In the genomic region with DNA sequence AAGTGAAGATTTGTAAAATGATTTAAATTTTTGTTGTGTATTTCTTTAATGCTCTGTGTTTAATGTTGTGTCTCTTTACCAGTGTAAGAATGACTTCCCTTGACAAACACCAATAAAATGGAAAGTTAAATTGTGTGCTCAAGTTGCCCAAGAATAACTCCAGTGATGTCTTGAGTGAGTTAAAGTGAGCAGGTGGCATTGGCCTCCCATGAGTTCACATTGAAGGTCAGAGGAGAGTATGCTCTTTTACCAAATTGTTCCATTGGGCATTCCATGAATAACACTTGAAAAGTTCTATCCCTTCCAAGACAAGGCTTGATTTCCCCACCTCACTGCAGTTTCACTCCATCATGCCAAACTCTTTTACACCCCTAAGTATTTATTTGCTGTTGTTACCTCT, we compare ENCODE assay signal across 19 cellular contexts. TPM values are rescaled to one million over a fixed set of nuclear protein-coding genes. Genes with fewer than 3 reads are reported as not detected.
DNase-seq lines count a peak whose midpoint lies in the region; ATAC-seq and TF ChIP-seq lines count a peak whose summit lies in the region.
"Had no signal": no experiment of that assay in that cellular context is flagged by ENCODE, and none has a peak within 500 bp of the region (broad histone marks: within the 10 kb centered on the region; RNA-seq: fewer than 3 reads in every experiment).

No MANE protein-coding gene starts in this region.

- H3K9me3 ChIP-seq in left ventricle myocardium inferior (replicated peaks), result no peaks in the 10 kb centered on the region
- H3K9me3 ChIP-seq in heart right ventricle, result no peaks in the 10 kb centered on the region
- no peaks in the 10 kb centered on the region for H3K9me3 ChIP-seq in iPS-15b (ENCODE audit: control insufficient read depth, insufficient read depth, low read length)
- H3K9me3 ChIP-seq in subcutaneous abdominal adipose tissue (ENCODE audit: control insufficient read depth in 5 of 5, low read length in 5 of 5), result no peaks in the 10 kb centered on the region

- peaks cover 9% of the 10 kb centered on the region; the same call in 1 of the 2 replicates for H3K36me3 Mint-ChIP-seq in WTC11
- peaks cover 15% of the 10 kb centered on the region for H3K36me3 Mint-ChIP-seq in activated T-helper 2 cell treated with anti-CD3 and anti-CD28 coated beads, Interferon-gamma antibody, Interleukin-2, Interleukin-4, amounts not matched to agents 10 μg/mL and 5 μg/mL and 100 μg/mL, durations not matched to agents 14 hours and 24 hours and 36 hours (ENCODE audit: low read depth)
- H3K36me3 Mint-ChIP-seq: natural killer cell treated with Interleukin-12 subunit alpha and Interleukin-12 subunit beta and Interleukin-15 and Interleukin-18, amount 100 ng/mL, for 72 hours had no signal

- H3K36me3 ChIP-seq in left ventricle myocardium inferior (no peaks in the 10 kb centered on the region), heart right ventricle (peaks cover 0 to 47% (median 0%) of the 10 kb centered on the region in 9 donors), iPS-15b (ENCODE audit: control insufficient read depth, insufficient read depth, low read length) (no peaks in the 10 kb centered on the region), subcutaneous abdominal adipose tissue (ENCODE audit: control insufficient read depth in 5 of 5, insufficient read depth in 5 of 5, low read length in 5 of 5) (peaks cover 0 to 6% (median 4%) of the 10 kb centered on the region in 5 donors)

- H3K27ac ChIP-seq in left ventricle myocardium inferior (replicated peaks), result peak overlapping the region; percentile 53
- H3K27ac ChIP-seq in heart right ventricle, result peak overlapping the region in 2 of 10 donors; percentile 24 to 61
- peak overlapping the region; percentile 97 for H3K27ac ChIP-seq in subcutaneous abdominal adipose tissue (ENCODE audit: low read depth, low read length)
- H3K27ac ChIP-seq: HL-60 had no signal

- H3K4me3 ChIP-seq in left ventricle myocardium inferior, result no peak overlapping the region
- no peak overlapping the region for H3K4me3 ChIP-seq in heart right ventricle
- H3K4me3 ChIP-seq in iPS-15b (ENCODE audit: low read depth, low read length), result no peak overlapping the region
- peak overlapping the region in 4 of 5 donors; percentile 50 to 60 (median 56) for H3K4me3 ChIP-seq in subcutaneous abdominal adipose tissue (ENCODE audit: low read depth in 1 of 5, low read length in 5 of 5)

- H3K4me1 ChIP-seq in left ventricle myocardium inferior, result peaks cover 92% of the 10 kb centered on the region
- peaks cover 4 to 86% (median 76%) of the 10 kb centered on the region in 9 donors for H3K4me1 ChIP-seq in heart right ventricle
- H3K4me1 ChIP-seq in iPS-15b (ENCODE audit: control insufficient read depth, insufficient read depth, low read length), result no peaks in the 10 kb centered on the region
- peaks cover 4 to 78% (median 70%) of the 10 kb centered on the region in 5 donors for H3K4me1 ChIP-seq in subcutaneous abdominal adipose tissue (ENCODE audit: control insufficient read depth in 5 of 5, insufficient read depth in 5 of 5, low read length in 5 of 5)

- ATAC-seq in heart right ventricle (no peak), WTC11 (no peak)
- ATAC-seq: natural killer cell treated with Interleukin-12 subunit alpha and Interleukin-12 subunit beta and Interleukin-15 and Interleukin-18, amount 100 ng/mL, for 72 hours had no signal

- H3K9ac ChIP-seq in iPS-15b (ENCODE audit: low read depth, low read length) (peak overlapping the region; percentile 13), subcutaneous abdominal adipose tissue (ENCODE audit: low read length in 5 of 5) (peak overlapping the region in 3 of 5 donors; percentile 35 to 78 (median 48))

- intact Hi-C loops in left ventricle myocardium inferior (cut with micrococcal nuclease), result no loop called here
- intact Hi-C loops in heart right ventricle (cut with DNase I), result no loop called here
- intact Hi-C loops in activated T-helper 2 cell treated with anti-CD3 and anti-CD28 coated beads, Interferon-gamma antibody, Interleukin-2, Interleukin-4, amounts not matched to agents 10 μg/mL and 5 μg/mL and 100 μg/mL, durations not matched to agents 14 hours and 24 hours and 36 hours (cut with micrococcal nuclease), result no loop called here

- no peaks in the 10 kb centered on the region for H3K27me3 ChIP-seq in left ventricle myocardium inferior (ENCODE audit: low read depth)
- H3K27me3 ChIP-seq in heart right ventricle, result no peaks in the 10 kb centered on the region
- H3K27me3 ChIP-seq in iPS-15b (ENCODE audit: control insufficient read depth, insufficient read depth, low read length), result no peaks in the 10 kb centered on the region
- no peaks in the 10 kb centered on the region for H3K27me3 ChIP-seq in subcutaneous abdominal adipose tissue (ENCODE audit: control insufficient read depth in 5 of 5, insufficient read depth in 4 of 5, low read length in 5 of 5)

- no peaks in the 10 kb centered on the region for H3K9me3 Mint-ChIP-seq in WTC11
- no peaks in the 10 kb centered on the region for H3K9me3 Mint-ChIP-seq in activated T-helper 2 cell treated with anti-CD3 and anti-CD28 coated beads, Interferon-gamma antibody, Interleukin-2, Interleukin-4, amounts not matched to agents 10 μg/mL and 5 μg/mL and 100 μg/mL, durations not matched to agents 14 hours and 24 hours and 36 hours
- H3K9me3 Mint-ChIP-seq: natural killer cell treated with Interleukin-12 subunit alpha and Interleukin-12 subunit beta and Interleukin-15 and Interleukin-18, amount 100 ng/mL, for 72 hours had no signal

- no peak overlapping the region for H3K4me3 Mint-ChIP-seq in WTC11
- H3K4me3 Mint-ChIP-seq in activated T-helper 2 cell treated with anti-CD3 and anti-CD28 coated beads, Interferon-gamma antibody, Interleukin-2, Interleukin-4, amounts not matched to agents 10 μg/mL and 5 μg/mL and 100 μg/mL, durations not matched to agents 14 hours and 24 hours and 36 hours (ENCODE audit: low read depth), result no peak overlapping the region
- H3K4me3 Mint-ChIP-seq: natural killer cell treated with Interleukin-12 subunit alpha and Interleukin-12 subunit beta and Interleukin-15 and Interleukin-18, amount 100 ng/mL, for 72 hours had no signal

- CTCF ChIA-PET in WTC11 (lab: Charles Lee), result no interaction called here

- peaks cover 23% of the 10 kb centered on the region for H3K4me1 Mint-ChIP-seq in WTC11
- peaks cover 25% of the 10 kb centered on the region for H3K4me1 Mint-ChIP-seq in activated T-helper 2 cell treated with anti-CD3 and anti-CD28 coated beads, Interferon-gamma antibody, Interleukin-2, Interleukin-4, amounts not matched to agents 10 μg/mL and 5 μg/mL and 100 μg/mL, durations not matched to agents 14 hours and 24 hours and 36 hours (ENCODE audit: low read depth)

- peaks cover 2% of the 10 kb centered on the region; the same call in 1 of the 2 replicates for H3K27me3 Mint-ChIP-seq in WTC11 (ENCODE audit: low read depth)
- no peaks in the 10 kb centered on the region for H3K27me3 Mint-ChIP-seq in activated T-helper 2 cell treated with anti-CD3 and anti-CD28 coated beads, Interferon-gamma antibody, Interleukin-2, Interleukin-4, amounts not matched to agents 10 μg/mL and 5 μg/mL and 100 μg/mL, durations not matched to agents 14 hours and 24 hours and 36 hours (ENCODE audit: low read depth)
- H3K27me3 Mint-ChIP-seq: progenitor cell of endocrine pancreas had no signal

- no peak for DNase-seq in left ventricle myocardium inferior
- no peak for DNase-seq in heart right ventricle
- no peak for DNase-seq in WTC11 (ENCODE audit: low spot score)
- no peak for DNase-seq in activated T-helper 2 cell treated with anti-CD3 and anti-CD28 coated beads, Interferon-gamma antibody, Interleukin-2, Interleukin-4, amounts not matched to agents 10 μg/mL and 5 μg/mL and 100 μg/mL, durations not matched to agents 14 hours and 24 hours and 36 hours (ENCODE audit: low spot score)
- DNase-seq in pons (ENCODE audit: low spot score), result no peak
- no peak for DNase-seq in SKM-1 (lab: John Stamatoyannopoulos, UW; ENCODE audit: unreplicated experiment)
- DNase-seq: activated CD4-positive, alpha-beta T cell treated with anti-CD3 and anti-CD28 coated beads, Interleukin-2, amount 50 U/mL, for 48 hours; activated naive CD4-positive, alpha-beta T cell treated with Interleukin-2 at 50 U/mL for 16 hours; activated T-cell treated with anti-CD3 and anti-CD28 coated beads for 4 hours; cerebellar nuclear complex; hippocampal formation; kidney; small intestine; stimulated activated CD4-positive, alpha-beta T cell treated with anti-CD3 and anti-CD28 coated beads, Interleukin-4, amount 100 ng/mL, for 1 hour had no signal

- TF ChIP-seq CTCF in left ventricle myocardium inferior (IDR thresholded peaks at IDR 0.05; ENCODE audit: borderline replicate concordance) (no peak), heart right ventricle (IDR thresholded peaks at IDR 0.05) (no peak), WTC11 (IDR thresholded peaks at IDR 0.05) (no peak)

- POLR2A ChIA-PET in WTC11 (lab: Charles Lee), result no interaction called here

- peak overlapping the region; percentile 43; the same call in 1 of the 2 replicates for H3K27ac Mint-ChIP-seq in WTC11
- H3K27ac Mint-ChIP-seq in activated T-helper 2 cell treated with anti-CD3 and anti-CD28 coated beads, Interferon-gamma antibody, Interleukin-2, Interleukin-4, amounts not matched to agents 10 μg/mL and 5 μg/mL and 100 μg/mL, durations not matched to agents 14 hours and 24 hours and 36 hours, result no peak overlapping the region
- H3K27ac Mint-ChIP-seq: progenitor cell of endocrine pancreas had no signal

TF ChIP-seq in WTC11, 78 proteins besides CTCF, POLR2A, EP300 and RAD21 (continues in another document):
- TF ChIP-seq, protein P1, sequence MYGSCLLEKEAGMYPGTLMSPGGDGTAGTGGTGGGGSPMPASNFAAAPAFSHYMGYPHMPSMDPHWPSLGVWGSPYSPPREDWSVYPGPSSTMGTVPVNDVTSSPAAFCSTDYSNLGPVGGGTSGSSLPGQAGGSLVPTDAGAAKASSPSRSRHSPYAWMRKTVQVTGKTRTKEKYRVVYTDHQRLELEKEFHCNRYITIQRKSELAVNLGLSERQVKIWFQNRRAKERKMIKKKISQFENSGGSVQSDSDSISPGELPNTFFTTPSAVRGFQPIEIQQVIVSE (CRISPR knock-in tag; IDR thresholded peaks at IDR 0.05; ENCODE audit: borderline replicate concordance), result no peak
- no peak for TF ChIP-seq TEAD4 (CRISPR knock-in tag; IDR thresholded peaks at IDR 0.05)
- no peak for TF ChIP-seq ZNF396 (CRISPR knock-in tag; IDR thresholded peaks at IDR 0.05; ENCODE audit: borderline replicate concordance)
- no peak for TF ChIP-seq SMAD4 (CRISPR knock-in tag; IDR thresholded peaks at IDR 0.05)

RNA-seq across cellular contexts. Expression of a gene that starts 4.5 kb away (rescaled TPM):
- total RNA-seq in left ventricle myocardium inferior (99.7 TPM), heart right ventricle (100 to 1,000 TPM in 9 of 10 donors, 10 to 100 TPM in 1; 90.8 to 204 (median 115) TPM), WTC11 (2021) (169 to 186 TPM (median 176 TPM) in 3 replicates)
- 100 to 1,000 TPM; 107 to 285 TPM for polyA plus RNA-seq in heart right ventricle
- 105 and 107 TPM in 2 replicates for total RNA-seq in activated T-helper 2 cell treated with anti-CD3 and anti-CD28 coated beads, Interferon-gamma antibody, Interleukin-2, Interleukin-4, amounts not matched to agents 10 μg/mL and 5 μg/mL and 100 μg/mL, durations not matched to agents 14 hours and 24 hours and 36 hours

Comparison
In these comparisons a context has a peak if more than half of its experiments do, and no peak if none do; other contexts are left out.
1. H3K4me3 ChIP-seq: peak in subcutaneous abdominal adipose tissue (4 of 5); none in left ventricle myocardium inferior (single experiment), heart right ventricle (0 of 10) and iPS-15b (single experiment).